30 cellular contexts compared by ENCODE assay signal in genomic region chr13:33274264-33274663, GRCh38. TPM values are rescaled to one million over a fixed set of nuclear protein-coding genes. Genes with fewer than 3 reads are reported as not detected.
DNase-seq lines count a peak whose midpoint lies in the region; ATAC-seq and TF ChIP-seq lines count a peak whose summit lies in the region.
"Had no signal": no experiment of that assay in that cellular context is flagged by ENCODE, and none has a peak within 500 bp of the region (broad histone marks: within the 10 kb centered on the region; RNA-seq: fewer than 3 reads in every experiment).

No MANE protein-coding gene starts in this region.

- TF ChIP-seq CTCF in RWPE2 (IDR thresholded peaks at IDR 0.05; ENCODE audit: poor library complexity, severe bottlenecking) (no peak), sigmoid colon (IDR thresholded peaks at IDR 0.05) (no peak), natural killer cell (IDR thresholded peaks at IDR 0.05) (no peak)

- H3K4me3 ChIP-seq in RWPE2 (ENCODE audit: severe bottlenecking), result no peak overlapping the region
- H3K4me3 ChIP-seq in sigmoid colon, result no peak overlapping the region
- H3K4me3 ChIP-seq: BLaER1 treated with 17β-estradiol and CSF1 and Interleukin-3, amounts not matched to agents 10 nM and 100 nM; upper lobe of right lung had no signal

- TF ChIP-seq POLR2A in sigmoid colon (IDR thresholded peaks at IDR 0.05), result no peak

- H3K36me3 Mint-ChIP-seq in natural killer cell, result no peaks in the 10 kb centered on the region
- H3K36me3 Mint-ChIP-seq: activated naive CD4-positive, alpha-beta T cell treated with anti-CD3 and anti-CD28 coated beads, Interleukin-2, amount 50 U/mL, for 72 hours; memory B cell; naive B cell had no signal

- no peaks in the 10 kb centered on the region for H3K4me1 Mint-ChIP-seq in natural killer cell
- H3K4me1 Mint-ChIP-seq: memory B cell, naive B cell had no signal

- H3K4me1 ChIP-seq in RWPE2 (ENCODE audit: insufficient read depth, poor library complexity, severe bottlenecking) (peaks cover 56% of the 10 kb centered on the region), sigmoid colon (peaks cover 0 to 93% (median 80%) of the 10 kb centered on the region in 4 donors)

- H3K27ac ChIP-seq in RWPE2 (ENCODE audit: poor library complexity, severe bottlenecking) (peak overlapping the region; percentile 99), sigmoid colon (peak overlapping the region in 3 of 4 donors; percentile 12 to 93 (median 25))
- H3K27ac ChIP-seq: BLaER1 treated with 17β-estradiol and CSF1 and Interleukin-3, amounts not matched to agents 10 nM and 100 nM; upper lobe of right lung had no signal

- H3K4me3 Mint-ChIP-seq in natural killer cell, result no peak overlapping the region
- H3K4me3 Mint-ChIP-seq: memory B cell; naive B cell; stimulated activated naive CD8-positive, alpha-beta T cell treated with anti-CD3 and anti-CD28 coated beads, Interleukin-15, Interleukin-2, amounts not matched to agents 100 ng/mL and 50 ng/mL, for 24 hours had no signal

- H3K9me3 ChIP-seq in RWPE2 (ENCODE audit: severe bottlenecking) (no peaks in the 10 kb centered on the region), sigmoid colon (no peaks in the 10 kb centered on the region)
- H3K9me3 ChIP-seq: BLaER1 treated with 17β-estradiol and CSF1 and Interleukin-3, amounts not matched to agents 10 nM and 100 nM; Caco-2; upper lobe of right lung had no signal

- H3K27me3 ChIP-seq in RWPE2 (ENCODE audit: insufficient read depth, poor library complexity, severe bottlenecking) (no peaks in the 10 kb centered on the region), sigmoid colon (no peaks in the 10 kb centered on the region)
- H3K27me3 ChIP-seq: BLaER1 treated with 17β-estradiol and CSF1 and Interleukin-3, amounts not matched to agents 10 nM and 100 nM; upper lobe of right lung had no signal

- TF ChIP-seq EP300 in sigmoid colon (IDR thresholded peaks at IDR 0.05), result no peak

- intact Hi-C loops in sigmoid colon (cut with DNase I) (loop anchor here (5.0 kb wide), 1 partner anchor 67 kb away; no protein-coding TSS in a partner anchor), natural killer cell (cut with micrococcal nuclease) (no loop called here)

- peaks cover 0 to 3% of the 10 kb centered on the region in 2 donors for H3K27me3 Mint-ChIP-seq in natural killer cell (ENCODE audit: low read depth in 2 of 2)

- WGBS in sigmoid colon, 2 donors, result 60 to 83% methylated on average over 4 of the region's 4 CpGs

- H3K27ac Mint-ChIP-seq in natural killer cell, result no peak overlapping the region
- H3K27ac Mint-ChIP-seq: activated naive CD4-positive, alpha-beta T cell treated with anti-CD3 and anti-CD28 coated beads, Interleukin-2, amount 50 U/mL, for 72 hours; memory B cell; naive B cell; stimulated activated naive CD8-positive, alpha-beta T cell treated with anti-CD3 and anti-CD28 coated beads, Interleukin-15, Interleukin-2, amounts not matched to agents 100 ng/mL and 50 ng/mL, for 24 hours had no signal

- ATAC-seq in RWPE2 (ENCODE audit: low read depth), result peak; percentile 35; the same call in 1 of the 3 replicates
- ATAC-seq in natural killer cell, result no peak
- ATAC-seq: activated naive CD4-positive, alpha-beta T cell treated with anti-CD3 and anti-CD28 coated beads, Interleukin-2, amount 50 U/mL, for 72 hours; left cardiac atrium; upper lobe of right lung had no signal

- peaks cover 0 to 3% of the 10 kb centered on the region in 2 donors for H3K9me3 Mint-ChIP-seq in natural killer cell
- H3K9me3 Mint-ChIP-seq: activated naive CD4-positive, alpha-beta T cell treated with anti-CD3 and anti-CD28 coated beads, Interleukin-2, amount 50 U/mL, for 72 hours; memory B cell; naive B cell; stimulated activated naive CD8-positive, alpha-beta T cell treated with anti-CD3 and anti-CD28 coated beads, Interleukin-15, Interleukin-2, amounts not matched to agents 100 ng/mL and 50 ng/mL, for 24 hours had no signal

- peaks cover 47% of the 10 kb centered on the region for H3K36me3 ChIP-seq in RWPE2 (ENCODE audit: low read depth)
- peaks cover 0 to 5% (median 0%) of the 10 kb centered on the region in 4 donors for H3K36me3 ChIP-seq in sigmoid colon
- H3K36me3 ChIP-seq: BLaER1 treated with 17β-estradiol and CSF1 and Interleukin-3, amounts not matched to agents 10 nM and 100 nM; upper lobe of right lung had no signal

- DNase-seq in EH (ENCODE audit: low read depth) (peak; percentile 72), RWPE2 (ENCODE audit: low spot score) (no peak), kidney tubule cell (ENCODE audit: low spot score) (peak; percentile 67), sigmoid colon (no peak), C1 segment of cervical spinal cord (lab: John Stamatoyannopoulos, UW) (no peak), natural killer cell (no peak), DMS53 (lab: John Stamatoyannopoulos, UW) (no peak), activated T-cell treated with anti-CD3 and anti-CD28 coated beads for 4 hours (no peak)
- DNase-seq: activated CD4-positive, alpha-beta T cell treated with anti-CD3 and anti-CD28 coated beads, Interleukin-2, amount 50 U/mL, for 4 hours; activated CD4-positive, CD25-positive, alpha-beta regulatory T cell; aorta; Caco-2; central memory CD4-positive, alpha-beta T cell; DND-41; H7; head of caudate nucleus; left cardiac atrium; naive B cell; NCI-H1105; NCI-H2029 treated with DMSO at 0.1 percent for 48 hours; NCI-H446; OCI-M1; retina; SHP77; T1000; upper lobe of right lung had no signal

RNA-seq across cellular contexts. Expression of gene STARD13, which starts 11.3 kb away (rescaled TPM):
- total RNA-seq in sigmoid colon, result 100 to 1,000 TPM in 1 of 4 donors, 10 to 100 TPM in 3; 66.7 to 102 (median 81.8) TPM
- polyA plus RNA-seq in sigmoid colon, result 10 to 100 TPM in 1 of 3 donors, 1 to 10 TPM in 2; 3.7 to 14.1 (median 6.0) TPM
- total RNA-seq in natural killer cell, result not detected

Comparison
In these comparisons a context has a peak if more than half of its experiments do, and no peak if none do; other contexts are left out.
1. DNase-seq: peak in EH (single experiment) and kidney tubule cell (single experiment); none in RWPE2 (single experiment), sigmoid colon (single experiment), C1 segment of cervical spinal cord (0 of 14), natural killer cell (single experiment), DMS53 (single experiment) and activated T-cell treated with anti-CD3 and anti-CD28 coated beads for 4 hours (single experiment).
2. RNA of gene STARD13, which starts 11.3 kb away (total RNA-seq): 66.7 to 102 TPM in sigmoid colon; not detected in natural killer cell; every median in the first group is over 10 times any median in the second.